Comparison of ENCODE assay signal across 7 cellular contexts in genomic region chr10:124697837-124698559, GRCh38.
A peak's percentile ranks its signal among the peaks of the same experiment; 100 is the strongest.
DNase-seq lines count a peak whose midpoint lies in the region; ATAC-seq and TF ChIP-seq lines count a peak whose summit lies in the region.

No MANE protein-coding gene starts in this region.

- H3K9me3 Mint-ChIP-seq in central memory CD8-positive, alpha-beta T cell, result no peaks in the 10 kb centered on the region

- H3K4me1 ChIP-seq in OCI-LY1 (ENCODE audit: insufficient read depth, low read length, severe bottlenecking), result peaks cover 69% of the 10 kb centered on the region

- H3K27me3 ChIP-seq in OCI-LY1 (ENCODE audit: insufficient read depth, low read length), result no peaks in the 10 kb centered on the region

- peak overlapping the region; percentile 62 for H3K4me3 Mint-ChIP-seq in central memory CD8-positive, alpha-beta T cell

- peaks cover 53% of the 10 kb centered on the region for H3K36me3 Mint-ChIP-seq in central memory CD8-positive, alpha-beta T cell (ENCODE audit: insufficient read depth)

- H2AFZ ChIP-seq in OCI-LY1 (ENCODE audit: low read length), result no peak overlapping the region

- H3K9me2 ChIP-seq in OCI-LY1 (ENCODE audit: low read depth, low read length), result no peaks in the 10 kb centered on the region

- peak overlapping the region; percentile 97 for H3K27ac Mint-ChIP-seq in central memory CD8-positive, alpha-beta T cell (ENCODE audit: low read depth)

- no peak overlapping the region; the same call in 1 of the 2 replicates for H3K9ac ChIP-seq in OCI-LY1 (ENCODE audit: low read length)

- H3K27me3 Mint-ChIP-seq in central memory CD8-positive, alpha-beta T cell, result no peaks in the 10 kb centered on the region

- H4K20me1 ChIP-seq in OCI-LY1 (ENCODE audit: insufficient read depth, low read length), result no peaks in the 10 kb centered on the region

- H3K4me3 ChIP-seq in OCI-LY1 (ENCODE audit: low read depth, low read length, poor library complexity, severe bottlenecking), result no peak overlapping the region

- H3K36me3 ChIP-seq in OCI-LY1 (ENCODE audit: insufficient read depth, low read length), result peaks cover 80% of the 10 kb centered on the region

- DNase-seq in central memory CD8-positive, alpha-beta T cell (ENCODE audit: low spot score in 2 of 2), result no peak
- DNase-seq in stimulated activated CD4-positive, alpha-beta T cell treated with anti-CD3 and anti-CD28 coated beads, Interleukin-4, amount 100 ng/mL, for 24 hours, result peak; percentile 55
- DNase-seq in NCI-H226 (no peak), NCI-H526 (lab: John Stamatoyannopoulos, UW) (no peak)
- DNase-seq in NK-92 treated with Interleukin-12 subunit alpha and Interleukin-12 subunit beta, amount 100 ng/mL, for 24 hours (lab: John Stamatoyannopoulos, UW), result no peak

- H3K4me1 Mint-ChIP-seq in central memory CD8-positive, alpha-beta T cell, result peaks cover 97% of the 10 kb centered on the region

- TF ChIP-seq CTCF in OCI-LY1 (IDR thresholded peaks at IDR 0.05; ENCODE audit: low read length), result no peak

- ATAC-seq in GM19025 (IDR thresholded peaks at IDR 0.05; ENCODE audit: low read depth, unreplicated experiment), result peak; percentile 35
- ATAC-seq in central memory CD8-positive, alpha-beta T cell (replicated peaks; ENCODE audit: extremely low read depth, poor library complexity, severe bottlenecking), result peak; percentile 41

- H3K9me3 ChIP-seq in OCI-LY1 (ENCODE audit: low read length), result no peaks in the 10 kb centered on the region

- no peaks in the 10 kb centered on the region for H3K79me2 ChIP-seq in OCI-LY1 (ENCODE audit: insufficient read depth, low read length)

- no peaks in the 10 kb centered on the region for H3F3A ChIP-seq in OCI-LY1 (ENCODE audit: insufficient read depth, low read length)

- H3K27ac ChIP-seq in OCI-LY1 (ENCODE audit: low read depth, low read length, poor library complexity, severe bottlenecking), result peak overlapping the region; percentile 84

- H3K4me2 ChIP-seq in OCI-LY1 (ENCODE audit: low read length), result no peak overlapping the region; the same call in 1 of the 2 replicates
